In the genomic region with DNA sequence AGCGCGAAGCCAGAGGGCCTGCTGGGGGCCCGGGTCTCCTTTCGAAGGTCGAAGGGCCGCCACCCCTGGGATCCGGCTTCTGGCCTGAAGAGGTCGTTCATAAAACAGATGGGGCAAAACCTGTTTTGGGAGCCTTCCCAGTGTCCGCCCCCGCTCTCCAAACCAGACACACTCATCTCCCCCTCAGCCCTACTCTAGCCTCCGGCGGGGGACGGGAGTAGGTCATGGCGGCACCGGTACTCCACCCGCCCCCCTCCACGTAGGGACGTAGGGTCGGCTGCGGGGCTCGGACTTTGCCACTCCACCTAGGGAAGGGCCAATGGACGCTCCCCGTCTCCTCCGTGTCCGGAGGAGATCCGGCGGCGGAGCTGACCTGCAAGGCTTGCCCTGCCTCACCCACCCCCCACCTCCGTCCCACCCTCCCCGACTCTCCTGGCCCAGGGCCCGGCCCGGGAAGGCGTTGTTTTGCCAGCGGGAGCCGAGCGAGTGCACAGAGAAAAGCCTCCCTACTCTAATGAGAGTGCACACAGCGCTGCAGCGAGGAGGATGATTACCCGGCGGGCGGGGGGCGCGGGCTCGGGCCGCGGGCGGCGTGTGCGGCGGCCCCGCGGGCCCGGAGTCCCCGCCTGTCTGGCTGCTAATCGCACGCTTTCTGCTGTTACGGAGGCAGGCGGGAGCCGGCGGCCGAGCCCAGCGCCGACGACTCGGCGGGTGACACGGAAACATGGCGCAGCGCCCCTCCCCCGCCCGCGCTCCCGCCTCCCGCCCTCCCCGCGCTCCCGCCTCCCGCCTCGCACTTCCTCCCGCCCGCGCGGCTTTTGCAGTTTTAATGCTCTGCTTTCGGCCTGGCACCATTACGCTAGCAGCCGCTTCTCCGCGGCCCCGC, we compare ENCODE assay signal across 8 cellular contexts. TPM values are rescaled to one million over a fixed set of nuclear protein-coding genes. Genes with fewer than 3 reads are reported as not detected.
DNase-seq lines count a peak whose midpoint lies in the region; ATAC-seq, FAIRE-seq and TF ChIP-seq lines count a peak whose summit lies in the region.

No MANE protein-coding gene starts in this region.

- peak; percentile 53 for FAIRE-seq in GM18507 (lab: Jason Lieb, UNC)

- ATAC-seq in GM21528 (IDR thresholded peaks at IDR 0.05; ENCODE audit: low FRiP score, unreplicated experiment) (no peak), GM18909 (IDR thresholded peaks at IDR 0.05; ENCODE audit: poor library complexity, unreplicated experiment) (no peak)

- intact Hi-C loops in lower leg skin (cut with DNase I; ENCODE audit: low total_unique reads) = loop anchor here (10.0 kb wide), 1 partner anchor 101 kb away; no protein-coding TSS in a partner anchor

- TF ChIP-seq POLR2A in lower leg skin (IDR thresholded peaks at IDR 0.05) = no peak

- DNase-seq in GM18507 (ENCODE audit: extremely low spot score, insufficient read length, low read depth) (no peak), NCI-H146 treated with DMSO at 0.1 percent for 48 hours (lab: John Stamatoyannopoulos, UW; ENCODE audit: unreplicated experiment) (peak; percentile 68), choroid plexus epithelial cell (ENCODE audit: low read depth) (peak; percentile 54), lower leg skin (ENCODE audit: low spot score in 2 of 2) (peak; percentile 43 to 93)
- DNase-seq in activated CD4-positive, CD25-positive, alpha-beta regulatory T cell (lab: John Stamatoyannopoulos, UW) = peak in 3 of 4 experiments; percentile 30 to 43 (median 36)
- DNase-seq in stimulated activated CD4-positive, alpha-beta T cell treated with anti-CD3 and anti-CD28 coated beads, TNF-alpha, amount 100 ng/mL, for 4 hours (ENCODE audit: low read depth in 3 of 3) = peak in 2 of 3 experiments; percentile 50 to 59

- peak overlapping the region; percentile 52 for H3K4me3 ChIP-seq in choroid plexus epithelial cell (ENCODE audit: low read depth, low read length)
- H3K4me3 ChIP-seq in lower leg skin (ENCODE audit: low read depth, poor library complexity, severe bottlenecking) = peak overlapping the region; percentile 7

- 0 to 6% methylated on average over 4 to 69 of the region's 89 CpGs for WGBS in lower leg skin, 2 donors

- no peak for TF ChIP-seq CTCF in choroid plexus epithelial cell (conservative IDR thresholded peaks at IDR 0.05; ENCODE audit: low read depth, low read length)
- TF ChIP-seq CTCF in lower leg skin (IDR thresholded peaks at IDR 0.05) = no peak

RNA-seq across cellular contexts. Expression of a gene that starts 8.3 kb away (rescaled TPM):
- total RNA-seq in lower leg skin = 10 to 100 TPM; 23.8 to 37.5 (median 31.1) TPM
